ENCODE assay signal across 21 cellular contexts in the genomic region with DNA sequence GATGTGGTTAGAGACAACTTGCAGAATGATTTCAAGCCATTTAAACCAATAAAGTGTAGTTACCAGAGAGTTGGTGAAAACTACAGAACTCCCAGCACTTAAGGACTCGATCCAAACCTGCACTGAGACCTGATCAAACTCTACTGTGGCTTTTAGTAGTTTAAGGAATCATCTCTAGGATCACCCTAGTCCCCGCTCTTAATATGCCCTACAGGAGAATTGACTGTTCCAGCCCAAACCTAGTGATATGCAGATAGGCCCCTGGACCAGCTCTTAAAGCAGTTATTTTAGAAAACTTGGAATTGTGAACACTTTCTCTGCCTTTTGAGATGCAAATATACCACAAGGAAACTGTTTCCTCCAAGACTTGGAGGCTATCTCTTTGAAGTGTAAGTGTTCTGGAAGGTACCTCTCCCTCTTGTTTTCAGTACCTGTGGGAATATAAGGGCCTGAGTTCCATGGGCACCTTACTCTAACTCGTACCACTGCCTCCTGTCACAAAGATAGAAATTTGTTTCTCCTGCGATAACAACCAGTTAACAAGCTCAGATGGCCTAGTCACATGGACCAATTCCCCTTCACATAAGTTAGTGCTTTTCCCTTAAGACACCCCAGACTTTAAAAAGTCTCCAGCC.
DNase-seq lines count a peak whose midpoint lies in the region; TF ChIP-seq lines count a peak whose summit lies in the region.
"Had no signal": no experiment of that assay in that cellular context is flagged by ENCODE, and none has a peak within 500 bp of the region (broad histone marks: within the 10 kb centered on the region; RNA-seq: fewer than 3 reads in every experiment).

No MANE protein-coding gene starts in this region.

- H2BK12ac ChIP-seq in neuronal stem cell (ENCODE audit: low read length): no peak overlapping the region

- no peaks in the 10 kb centered on the region for H3K79me1 ChIP-seq in neuronal stem cell (ENCODE audit: low read depth, low read length)

- H3K4ac ChIP-seq in neuronal stem cell (ENCODE audit: low read length): no peak overlapping the region

- DNase-seq in ELF-1 (ENCODE audit: low read depth, low spot score) (peak; percentile 12), NT2/D1 (ENCODE audit: low read depth, low spot score) (peak; percentile 6), iPS DF 19.7 (ENCODE audit: low read depth, low spot score) (peak; percentile 5), neuronal stem cell (ENCODE audit: low spot score) (no peak), NCI-H226 (no peak), cardiac septum (ENCODE audit: low spot score) (no peak), GM10266 (ENCODE audit: extremely low spot score) (no peak)
- DNase-seq: 8988T; ACHN; AML-193; BE2C; CD4-positive, alpha-beta T cell; CD8-positive, alpha-beta memory T cell; DMS 273 treated with DMSO at 0.1 percent for 48 hours; DMS79 treated with DMSO at 0.1 percent for 48 hours; GDM1; GOT3; HFFc6 had no signal

- H3K14ac ChIP-seq in neuronal stem cell (ENCODE audit: low read length): no peak overlapping the region

- peak overlapping the region; percentile 74 for H2AFZ ChIP-seq in neuronal stem cell (ENCODE audit: low read length)

- H2AK5ac ChIP-seq in neuronal stem cell (ENCODE audit: low read depth, low read length): no peak overlapping the region

- H3K9ac ChIP-seq in NT2/D1 (ENCODE audit: insufficient read length, low read depth) (no peak overlapping the region), neuronal stem cell (ENCODE audit: low read depth, low read length, poor library complexity) (no peak overlapping the region)
- H3K9ac ChIP-seq: BLaER1 treated with 17β-estradiol and CSF1 and Interleukin-3, amounts not matched to agents 10 nM and 100 nM had no signal

- no peak overlapping the region for H2BK15ac ChIP-seq in neuronal stem cell (ENCODE audit: low read length)

- no peak overlapping the region for H4K8ac ChIP-seq in neuronal stem cell (ENCODE audit: low read depth, low read length)

- no peak overlapping the region for H2BK120ac ChIP-seq in neuronal stem cell (ENCODE audit: low read depth, low read length)

- H3K4me2 ChIP-seq in neuronal stem cell (ENCODE audit: insufficient read depth, low read length, poor library complexity, severe bottlenecking): no peak overlapping the region
- H3K4me2 ChIP-seq: A549; BLaER1 treated with 17β-estradiol and CSF1 and Interleukin-3, amounts not matched to agents 10 nM and 100 nM had no signal

- no peaks in the 10 kb centered on the region for H3K9me3 ChIP-seq in NT2/D1 (ENCODE audit: insufficient read depth, low read length)
- no peaks in the 10 kb centered on the region for H3K9me3 ChIP-seq in neuronal stem cell (replicated peaks in 1 of 2; ENCODE audit: control insufficient read depth in 2 of 2, insufficient read depth in 1 of 2, low read depth in 1 of 2, low read length in 2 of 2)
- H3K9me3 ChIP-seq: A549; BE2C; BLaER1 treated with 17β-estradiol and CSF1 and Interleukin-3, amounts not matched to agents 10 nM and 100 nM; HAP-1 had no signal

- no peak overlapping the region for H2BK5ac ChIP-seq in neuronal stem cell (ENCODE audit: low read length)

- intact Hi-C loops in cardiac septum (cut with DNase I): no loop called here

- no peaks in the 10 kb centered on the region for H3K27me3 ChIP-seq in NT2/D1 (ENCODE audit: insufficient read depth, insufficient read length)
- H3K27me3 ChIP-seq in neuronal stem cell (ENCODE audit: control insufficient read depth in 3 of 3, insufficient read depth in 3 of 3, low read depth in 1 of 3, low read length in 3 of 3): no peaks in the 10 kb centered on the region
- H3K27me3 ChIP-seq: BE2C; BLaER1 treated with 17β-estradiol and CSF1 and Interleukin-3, amounts not matched to agents 10 nM and 100 nM had no signal

- H3K4me1 ChIP-seq in NT2/D1 (ENCODE audit: insufficient read depth, insufficient read length) (no peaks in the 10 kb centered on the region), neuronal stem cell (ENCODE audit: control insufficient read depth in 2 of 2, insufficient read depth in 1 of 2, low read depth in 1 of 2, low read length in 2 of 2) (no peaks in the 10 kb centered on the region)
- H3K4me1 ChIP-seq: A549; BE2C; BLaER1 treated with 17β-estradiol and CSF1 and Interleukin-3, amounts not matched to agents 10 nM and 100 nM had no signal

- no CpG with 5 or more reads among the region's 4 CpGs for WGBS in neuronal stem cell (ENCODE audit: extremely low coverage in 2 of 2, insufficient read length in 2 of 2, insufficient replicate concordance in 1 of 2), 2 donors

- H3K27ac ChIP-seq in neuronal stem cell (replicated peaks; ENCODE audit: low read length): no peak overlapping the region
- H3K27ac ChIP-seq: A549; BLaER1 treated with 17β-estradiol and CSF1 and Interleukin-3, amounts not matched to agents 10 nM and 100 nM had no signal

- no peak overlapping the region for H3K18ac ChIP-seq in neuronal stem cell (ENCODE audit: low read length)

- TF ChIP-seq CTCF in GM10266 (IDR thresholded peaks at IDR 0.05; ENCODE audit: control insufficient read depth, insufficient read depth, low read depth, missing control alignments): no peak

- no peak overlapping the region for H3K4me3 ChIP-seq in NT2/D1 (ENCODE audit: insufficient read length, low read depth)
- H3K4me3 ChIP-seq in neuronal stem cell (ENCODE audit: low read length in 2 of 2): no peak overlapping the region
- H3K4me3 ChIP-seq: A549; BLaER1 treated with 17β-estradiol and CSF1 and Interleukin-3, amounts not matched to agents 10 nM and 100 nM; HAP-1 had no signal

- H3K36me3 ChIP-seq in NT2/D1 (ENCODE audit: insufficient read depth, insufficient read length, low read length): no peaks in the 10 kb centered on the region
- H3K36me3 ChIP-seq in neuronal stem cell (replicated peaks in 1 of 2; ENCODE audit: control insufficient read depth in 2 of 2, insufficient read depth in 2 of 2, low read length in 2 of 2): no peaks in the 10 kb centered on the region
- H3K36me3 ChIP-seq: BE2C; BLaER1 treated with 17β-estradiol and CSF1 and Interleukin-3, amounts not matched to agents 10 nM and 100 nM; HAP-1 had no signal

- no peak overlapping the region for H3K23ac ChIP-seq in neuronal stem cell (ENCODE audit: low read depth, low read length, poor library complexity)

- no peak overlapping the region for H4K91ac ChIP-seq in neuronal stem cell (ENCODE audit: low read depth, low read length, poor library complexity)

Comparison
In these comparisons a context has a peak if more than half of its experiments do, and no peak if none do; other contexts are left out.
1. DNase-seq: peak in ELF-1 (single experiment), NT2/D1 (single experiment) and iPS DF 19.7 (single experiment); none in neuronal stem cell (single experiment), NCI-H226 (single experiment), cardiac septum (single experiment) and GM10266 (single experiment).